25 cellular contexts compared by ENCODE assay signal in genomic region chr6:68473433-68474210, GRCh38.
DNase-seq lines count a peak whose midpoint lies in the region; ATAC-seq, FAIRE-seq and TF ChIP-seq lines count a peak whose summit lies in the region.
"Had no signal": no experiment of that assay in that cellular context is flagged by ENCODE, and none has a peak within 500 bp of the region (broad histone marks: within the 10 kb centered on the region; RNA-seq: fewer than 3 reads in every experiment).

No MANE protein-coding gene starts in this region.

- DNase-seq in HEK293T (ENCODE audit: extremely low spot score) (peak; percentile 6), RCC 7860 (ENCODE audit: low spot score) (peak; percentile 26), brain microvascular endothelial cell (peak; percentile 0), myocyte (ENCODE audit: low read depth) (peak; percentile 57)
- no peak for DNase-seq in stimulated activated CD4-positive, alpha-beta T cell treated with anti-CD3 and anti-CD28 coated beads, Interleukin-4, amount 100 ng/mL, for 4 hours
- DNase-seq: activated CD4-positive, alpha-beta T cell treated with anti-CD3 and anti-CD28 coated beads, Interleukin-2, amount 10 ng/mL, durations not matched to agents 24 days and 14 days; activated gamma-delta T cell; activated T-cell treated with anti-CD3 and anti-CD28 coated beads, Interleukin-2, amount 50 U/mL, for 24 hours; Calu3; effector CD4-positive, alpha-beta T cell; erythroblast; heart right ventricle; Karpas-422; left cardiac atrium; mammary epithelial cell; NCI-H1048; NCI-H187; NCI-H526 treated with DMSO at 0.1 percent for 48 hours; sigmoid colon; stimulated activated naive B cell treated with anti-CD40 and anti-IgM and Interleukin-4, amounts not matched to agents 10 μg/mL and 1 μg/mL and 100 μg/mL, for 72 hours; upper lobe of right lung had no signal

- H3K36me3 ChIP-seq in brain microvascular endothelial cell (replicated peaks) = no peaks in the 10 kb centered on the region
- H3K36me3 ChIP-seq: heart right ventricle, prostate gland, sigmoid colon, suprapubic skin, upper lobe of right lung had no signal

- H3K27ac ChIP-seq in brain microvascular endothelial cell = no peak overlapping the region
- H3K27ac ChIP-seq: heart right ventricle, prostate gland, sigmoid colon, suprapubic skin, upper lobe of right lung had no signal

- FAIRE-seq in RCC 7860 (lab: Jason Lieb, UNC) = peak; percentile 62

- no peaks in the 10 kb centered on the region for H3K27me3 ChIP-seq in brain microvascular endothelial cell (replicated peaks)
- H3K27me3 ChIP-seq: heart right ventricle, sigmoid colon, suprapubic skin, upper lobe of right lung had no signal

- TF ChIP-seq CTCF in brain microvascular endothelial cell (IDR thresholded peaks at IDR 0.05; ENCODE audit: low read depth, low read length, missing control alignments) = no peak

- CTCF ChIA-PET in HEK293T (lab: Yijun Ruan, JAX) = interaction anchor here (0.7 kb wide), 1 partner anchor 697 kb away, joined by 3 read pairs; no protein-coding TSS in a partner anchor

- no peak for ATAC-seq in activated CD4-positive, CD25-positive, alpha-beta regulatory T cell treated with anti-CD3 and anti-CD28 coated beads, Interleukin-2, amount 50 U/mL, for 24 hours
- no peak for ATAC-seq in GM21515 (IDR thresholded peaks at IDR 0.05; ENCODE audit: unreplicated experiment)
- ATAC-seq: heart right ventricle; left cardiac atrium; stimulated activated naive B cell treated with anti-CD40 and anti-IgM and Interleukin-4, amounts not matched to agents 10 μg/mL and 1 μg/mL and 100 μg/mL, for 72 hours; upper lobe of right lung had no signal

- in situ Hi-C loops in brain microvascular endothelial cell (cut with HindIII; ENCODE audit: low pct_ligation_motif_present, low sequenced_read_pairs) = no loop called here

- POLR2A ChIA-PET in HEK293T (lab: Yijun Ruan, JAX) = no interaction called here

- no peak overlapping the region for H3K4me3 ChIP-seq in brain microvascular endothelial cell (ENCODE audit: low read depth, low read length)
- H3K4me3 ChIP-seq: heart right ventricle, prostate gland, sigmoid colon, suprapubic skin, upper lobe of right lung had no signal

TF ChIP-seq in HEK293T, 16 proteins besides CTCF, POLR2A, EP300 and RAD21:
- TF ChIP-seq, protein P1, sequence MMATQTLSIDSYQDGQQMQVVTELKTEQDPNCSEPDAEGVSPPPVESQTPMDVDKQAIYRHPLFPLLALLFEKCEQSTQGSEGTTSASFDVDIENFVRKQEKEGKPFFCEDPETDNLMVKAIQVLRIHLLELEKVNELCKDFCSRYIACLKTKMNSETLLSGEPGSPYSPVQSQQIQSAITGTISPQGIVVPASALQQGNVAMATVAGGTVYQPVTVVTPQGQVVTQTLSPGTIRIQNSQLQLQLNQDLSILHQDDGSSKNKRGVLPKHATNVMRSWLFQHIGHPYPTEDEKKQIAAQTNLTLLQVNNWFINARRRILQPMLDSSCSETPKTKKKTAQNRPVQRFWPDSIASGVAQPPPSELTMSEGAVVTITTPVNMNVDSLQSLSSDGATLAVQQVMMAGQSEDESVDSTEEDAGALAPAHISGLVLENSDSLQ (IDR thresholded peaks at IDR 0.05) = no peak
- no peak for TF ChIP-seq FOXA1 (IDR thresholded peaks at IDR 0.05)
- no peak for TF ChIP-seq CTBP1 (IDR thresholded peaks at IDR 0.05; ENCODE audit: borderline replicate concordance)
- TF ChIP-seq FOXM1 (IDR thresholded peaks at IDR 0.05; ENCODE audit: borderline replicate concordance) = no peak
- no peak for TF ChIP-seq LEF1 (IDR thresholded peaks at IDR 0.05; ENCODE audit: borderline replicate concordance)
- no peak for TF ChIP-seq NFRKB (IDR thresholded peaks at IDR 0.05)
- no peak for TF ChIP-seq ARNT (IDR thresholded peaks at IDR 0.05)
- no peak for TF ChIP-seq FOXK2 (IDR thresholded peaks at IDR 0.05)
- no peak for TF ChIP-seq ELF4 (IDR thresholded peaks at IDR 0.05)

Comparison
In these comparisons a context has a peak if more than half of its experiments do, and no peak if none do; other contexts are left out.
1. DNase-seq: peak in HEK293T (single experiment), RCC 7860 (single experiment), brain microvascular endothelial cell (single experiment) and myocyte (single experiment); none in stimulated activated CD4-positive, alpha-beta T cell treated with anti-CD3 and anti-CD28 coated beads, Interleukin-4, amount 100 ng/mL, for 4 hours (0 of 2).